In genomic region chr22:23257889-23258825, GRCh38 we compare ENCODE assay signal across 2 cellular contexts.
TF ChIP-seq lines count a peak whose summit lies in the region.

No MANE protein-coding gene starts in this region.

TF ChIP-seq in HepG2, 621 proteins besides CTCF, POLR2A, EP300 and RAD21:
- TF ChIP-seq HCFC1 (IDR thresholded peaks at IDR 0.05; ENCODE audit: low read depth, low read length) (no peak), IRF1 (CRISPR knock-in tag; IDR thresholded peaks at IDR 0.05; ENCODE audit: low read depth) (no peak), ZNF616 (CRISPR knock-in tag; IDR thresholded peaks at IDR 0.05; ENCODE audit: low read depth) (no peak), ZBTB10 (CRISPR knock-in tag; IDR thresholded peaks at IDR 0.05; ENCODE audit: borderline replicate concordance) (no peak)

TF ChIP-seq in H1, 55 proteins besides CTCF, POLR2A, EP300 and RAD21:
- TF ChIP-seq KDM1A (IDR thresholded peaks at IDR 0.05; ENCODE audit: borderline replicate concordance, low read length) (no peak), FOSL1 (IDR thresholded peaks at IDR 0.05; ENCODE audit: insufficient read depth, low read depth, low read length) (no peak), CTBP2 (IDR thresholded peaks at IDR 0.05; ENCODE audit: borderline replicate concordance, insufficient read depth, insufficient read length, low read length) (no peak), JUN (IDR thresholded peaks at IDR 0.05; ENCODE audit: low read depth, low read length) (no peak), CBX5 (IDR thresholded peaks at IDR 0.05; ENCODE audit: low read depth, low read length) (no peak)
